17 cellular contexts compared by ENCODE assay signal in the genomic region with DNA sequence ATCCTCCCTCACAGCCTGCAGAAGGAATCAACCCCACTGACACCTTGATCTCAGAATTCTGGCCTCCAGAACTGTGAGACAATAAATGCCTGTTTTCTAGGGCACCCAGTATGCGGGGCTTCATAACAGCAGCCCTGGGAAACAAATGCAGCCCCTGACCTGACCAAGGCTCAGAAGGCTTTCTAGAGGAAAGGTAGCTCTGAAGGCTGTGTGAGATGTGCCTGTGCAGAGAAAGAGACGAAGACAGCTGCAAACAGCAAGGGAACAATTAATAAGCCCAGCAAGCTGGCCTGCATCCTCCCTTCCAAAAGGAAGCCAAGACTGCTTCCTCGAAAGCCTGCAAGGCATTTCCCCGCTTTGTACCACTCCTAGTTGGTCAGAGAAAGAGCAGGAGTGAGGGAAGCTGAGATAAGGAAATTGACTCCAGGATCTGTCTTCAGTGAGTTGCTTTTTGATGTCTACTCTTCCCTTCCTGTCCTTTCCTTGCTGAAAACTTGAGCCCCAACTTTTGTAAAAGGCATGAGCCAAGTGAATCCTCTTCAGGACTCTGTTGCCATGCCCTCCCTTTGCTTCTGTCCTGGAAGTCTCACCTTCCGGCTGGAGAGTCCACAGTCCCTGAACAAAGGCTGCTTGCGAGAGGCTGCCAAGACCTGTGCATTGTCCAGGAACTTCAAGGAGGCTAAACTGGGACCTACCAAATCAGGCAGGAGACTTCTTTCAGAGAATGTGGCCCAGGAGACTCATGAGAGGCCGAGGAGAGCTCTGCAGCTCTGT.
"Had no signal": no experiment of that assay in that cellular context is flagged by ENCODE, and none has a peak within 500 bp of the region (broad histone marks: within the 10 kb centered on the region; RNA-seq: fewer than 3 reads in every experiment).

No MANE protein-coding gene starts in this region.

- H3K4me1 ChIP-seq: spleen had no signal

- H3K9ac ChIP-seq: SK-N-SH had no signal

- H3K27me3 Mint-ChIP-seq: stimulated activated naive CD8-positive, alpha-beta T cell treated with anti-CD3 and anti-CD28 coated beads, Interleukin-15, Interleukin-2, amounts not matched to agents 100 ng/mL and 50 ng/mL, for 24 hours; T-cell had no signal

- H3K9me3 Mint-ChIP-seq: natural killer cell; stimulated activated naive CD8-positive, alpha-beta T cell treated with anti-CD3 and anti-CD28 coated beads, Interleukin-15, Interleukin-2, amounts not matched to agents 100 ng/mL and 50 ng/mL, for 24 hours; T-cell had no signal

- H3K27ac ChIP-seq: foreskin keratinocyte, sigmoid colon, spleen had no signal

- H3K4me1 Mint-ChIP-seq: natural killer cell had no signal

- DNase-seq: activated CD4-positive, alpha-beta T cell treated with anti-CD3 and anti-CD28 coated beads, Interleukin-2, amount 50 U/mL, for 4 hours; activated naive CD4-positive, alpha-beta T cell treated with Interleukin-2 at 50 U/mL for 16 hours; activated T-cell treated with anti-CD3 and anti-CD28 coated beads for 4 hours; anterior cingulate cortex; foreskin keratinocyte; left colon; mesendoderm; natural killer cell; sigmoid colon; SK-N-SH; spleen; T-cell; T-helper 9 cell; testis had no signal

- H3K27ac Mint-ChIP-seq: natural killer cell; stimulated activated naive CD8-positive, alpha-beta T cell treated with anti-CD3 and anti-CD28 coated beads, Interleukin-15, Interleukin-2, amounts not matched to agents 100 ng/mL and 50 ng/mL, for 24 hours; T-cell had no signal

- H3K4me3 Mint-ChIP-seq: natural killer cell; stimulated activated naive CD8-positive, alpha-beta T cell treated with anti-CD3 and anti-CD28 coated beads, Interleukin-15, Interleukin-2, amounts not matched to agents 100 ng/mL and 50 ng/mL, for 24 hours; T-cell had no signal

- H3K4me2 ChIP-seq: SK-N-SH had no signal

- H3K36me3 Mint-ChIP-seq: natural killer cell, T-cell had no signal

- H3K36me3 ChIP-seq: prostate gland, sigmoid colon, spleen had no signal

- H3K27me3 ChIP-seq: foreskin keratinocyte, sigmoid colon, spleen, testis had no signal

- ATAC-seq: activated CD4-positive, CD25-positive, alpha-beta regulatory T cell treated with anti-CD3 and anti-CD28 coated beads, Interleukin-2, amount 50 U/mL, for 24 hours; foreskin keratinocyte; left colon; natural killer cell; T-cell had no signal

- H3K4me3 ChIP-seq: prostate gland, sigmoid colon, spleen, testis had no signal

- H3K9me3 ChIP-seq: prostate gland, sigmoid colon, SK-N-SH, spleen, testis had no signal
